Comparison of ENCODE assay signal across 1 cellular context in genomic region chr15:53034767-53035245, GRCh38.
TF ChIP-seq lines count a peak whose summit lies in the region.

No MANE protein-coding gene starts in this region.

TF ChIP-seq in HepG2, 621 proteins besides CTCF, POLR2A, EP300 and RAD21 (continued from another document and continues in another):
- TF ChIP-seq TRIM22 (IDR thresholded peaks at IDR 0.05) (no peak), ZNF7 (CRISPR knock-in tag; IDR thresholded peaks at IDR 0.05) (no peak), RXRB (CRISPR knock-in tag; IDR thresholded peaks at IDR 0.05; ENCODE audit: borderline replicate concordance) (peak; percentile 94), MIXL1 (CRISPR knock-in tag; IDR thresholded peaks at IDR 0.05) (peak; percentile 54), ZNF329 (CRISPR knock-in tag; IDR thresholded peaks at IDR 0.05; ENCODE audit: low read depth) (no peak), ZNF850 (CRISPR knock-in tag; conservative IDR thresholded peaks at IDR 0.05) (no peak), ZNF251 (CRISPR knock-in tag; IDR thresholded peaks at IDR 0.05) (no peak), ZNF543 (CRISPR knock-in tag; IDR thresholded peaks at IDR 0.05) (no peak), ZNF781 (CRISPR knock-in tag; IDR thresholded peaks at IDR 0.05; ENCODE audit: borderline replicate concordance, not compliant biosample characterization) (no peak), WIZ (CRISPR knock-in tag; IDR thresholded peaks at IDR 0.05) (no peak; the same call in 1 of the 2 replicates), ZNF879 (CRISPR knock-in tag; IDR thresholded peaks at IDR 0.05) (no peak), NFKB2 (CRISPR knock-in tag; IDR thresholded peaks at IDR 0.05; ENCODE audit: borderline replicate concordance) (no peak), ZNF720 (CRISPR knock-in tag; IDR thresholded peaks at IDR 0.05) (no peak), MTA1 (CRISPR knock-in tag; IDR thresholded peaks at IDR 0.05; ENCODE audit: borderline replicate concordance) (peak; percentile 69; the same call in 1 of the 2 replicates), ZFP62 (CRISPR knock-in tag; IDR thresholded peaks at IDR 0.05) (no peak), ZNF235 (CRISPR knock-in tag; IDR thresholded peaks at IDR 0.05; ENCODE audit: borderline replicate concordance) (no peak), KAT7 (CRISPR knock-in tag; IDR thresholded peaks at IDR 0.05; ENCODE audit: borderline replicate concordance) (no peak), FIP1L1 (IDR thresholded peaks at IDR 0.05; ENCODE audit: borderline replicate concordance, insufficient read depth, low read depth, low read length) (no peak), REXO4 (CRISPR knock-in tag; IDR thresholded peaks at IDR 0.05; ENCODE audit: borderline replicate concordance) (no peak), NFE2L1 (CRISPR knock-in tag; IDR thresholded peaks at IDR 0.05; ENCODE audit: borderline replicate concordance) (peak; percentile 70; the same call in 1 of the 2 replicates), KLF12 (CRISPR knock-in tag; IDR thresholded peaks at IDR 0.05; ENCODE audit: borderline replicate concordance) (peak; percentile 53; the same call in 1 of the 2 replicates), MEF2D (CRISPR knock-in tag; IDR thresholded peaks at IDR 0.05) (peak; percentile 65; the same call in 1 of the 2 replicates), ZNF724P (CRISPR knock-in tag; IDR thresholded peaks at IDR 0.05; ENCODE audit: borderline replicate concordance) (no peak), ZNF264 (CRISPR knock-in tag; IDR thresholded peaks at IDR 0.05) (no peak), ZNF788 (CRISPR knock-in tag; IDR thresholded peaks at IDR 0.05; ENCODE audit: borderline replicate concordance) (no peak), FOSL2 (CRISPR knock-in tag; IDR thresholded peaks at IDR 0.05) (peak; percentile 61), ZNF101 (CRISPR knock-in tag; IDR thresholded peaks at IDR 0.05; ENCODE audit: borderline replicate concordance, low read depth) (no peak), ZNF331 (CRISPR knock-in tag; IDR thresholded peaks at IDR 0.05) (peak; percentile 87), ZNF232 (CRISPR knock-in tag; IDR thresholded peaks at IDR 0.05; ENCODE audit: borderline replicate concordance) (no peak), SCMH1 (CRISPR knock-in tag; IDR thresholded peaks at IDR 0.05; ENCODE audit: borderline replicate concordance) (no peak), AHR (CRISPR knock-in tag; IDR thresholded peaks at IDR 0.05) (no peak), POGZ (CRISPR knock-in tag; IDR thresholded peaks at IDR 0.05) (peak; percentile 93), MTERF4 (CRISPR knock-in tag; IDR thresholded peaks at IDR 0.05) (no peak), TFDP1 (CRISPR knock-in tag; IDR thresholded peaks at IDR 0.05; ENCODE audit: borderline replicate concordance) (no peak), RBM22 (optimal IDR thresholded peaks at IDR 0.05; ENCODE audit: low read length) (no peak), ZNF260 (CRISPR knock-in tag; IDR thresholded peaks at IDR 0.05; ENCODE audit: borderline replicate concordance, low read depth) (no peak), SIN3B (IDR thresholded peaks at IDR 0.05; ENCODE audit: low read length) (no peak), ZGPAT (CRISPR knock-in tag; IDR thresholded peaks at IDR 0.05) (peak; percentile 76), ZNF547 (CRISPR knock-in tag; IDR thresholded peaks at IDR 0.05) (no peak), NFE2L2 (IDR thresholded peaks at IDR 0.05; ENCODE audit: low read length) (peak; percentile 90), SRF (IDR thresholded peaks at IDR 0.05; ENCODE audit: low read depth, low read length) (no peak), NR2C2 (CRISPR knock-in tag; IDR thresholded peaks at IDR 0.05; ENCODE audit: borderline replicate concordance) (peak; percentile 66), CENPBD1 (CRISPR knock-in tag; IDR thresholded peaks at IDR 0.05; ENCODE audit: borderline replicate concordance, low read depth) (no peak), DMAP1 (CRISPR knock-in tag; IDR thresholded peaks at IDR 0.05) (no peak), ZNF569 (CRISPR knock-in tag; IDR thresholded peaks at IDR 0.05; ENCODE audit: borderline replicate concordance) (no peak), MIER3 (CRISPR knock-in tag; IDR thresholded peaks at IDR 0.05; ENCODE audit: borderline replicate concordance) (peak; percentile 70; the same call in 1 of the 2 replicates), HINFP (CRISPR knock-in tag; IDR thresholded peaks at IDR 0.05; ENCODE audit: low read depth) (0 out of 2 replicates have a peak, but pooled peaks have one; percentile 38), ZNF281 (CRISPR knock-in tag; IDR thresholded peaks at IDR 0.05; ENCODE audit: borderline replicate concordance) (0 out of 2 replicates have a peak, but pooled peaks have one; percentile 58), RBFOX2 (IDR thresholded peaks at IDR 0.05; ENCODE audit: low read depth, low read length) (no peak), EZH2 (conservative IDR thresholded peaks at IDR 0.05; ENCODE audit: low read depth, low read length) (no peak), ZKSCAN8 (CRISPR knock-in tag; IDR thresholded peaks at IDR 0.05; ENCODE audit: borderline replicate concordance) (0 out of 2 replicates have a peak, but pooled peaks have one; percentile 16), ATF1 (CRISPR knock-in tag; IDR thresholded peaks at IDR 0.05) (peak; percentile 76), ELF1 (CRISPR knock-in tag; IDR thresholded peaks at IDR 0.05) (peak; percentile 26; the same call in 1 of the 2 replicates), GZF1 (CRISPR knock-in tag; IDR thresholded peaks at IDR 0.05) (no peak), ZBTB10 (CRISPR knock-in tag; IDR thresholded peaks at IDR 0.05; ENCODE audit: borderline replicate concordance) (no peak), ZHX1 (CRISPR knock-in tag; IDR thresholded peaks at IDR 0.05; ENCODE audit: low read depth) (peak; percentile 83), ZNF83 (CRISPR knock-in tag; IDR thresholded peaks at IDR 0.05; ENCODE audit: borderline replicate concordance) (no peak), SIN3A (IDR thresholded peaks at IDR 0.05; ENCODE audit: borderline replicate concordance, low read depth, low read length) (no peak), ZNF605 (CRISPR knock-in tag; IDR thresholded peaks at IDR 0.05) (no peak), ZSCAN29 (CRISPR knock-in tag; conservative IDR thresholded peaks at IDR 0.05) (peak; percentile 83; the same call in 1 of the 2 replicates)
